ENCODE assay signal across 14 cellular contexts in the genomic region with DNA sequence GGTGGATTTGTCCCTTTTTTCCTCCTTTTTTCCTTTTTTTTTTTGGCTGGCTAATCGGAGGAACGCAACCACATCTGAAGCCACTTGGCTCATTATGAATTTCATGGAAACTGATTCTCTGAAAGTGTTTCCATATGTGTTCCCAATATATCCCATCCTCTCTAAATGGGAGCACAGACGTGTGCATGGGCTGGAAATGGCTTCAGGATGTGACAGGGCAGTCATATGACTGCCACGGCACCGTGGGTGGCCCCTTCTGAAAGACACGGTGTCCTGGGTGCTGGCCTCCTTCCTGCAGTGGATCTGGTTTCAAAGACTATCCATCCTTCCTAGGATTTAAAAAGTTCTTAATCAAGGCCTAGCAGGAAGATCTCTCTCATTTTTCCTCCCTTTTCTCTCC.
A peak's percentile ranks its signal among the peaks of the same experiment; 100 is the strongest.
DNase-seq lines count a peak whose midpoint lies in the region; ATAC-seq and TF ChIP-seq lines count a peak whose summit lies in the region.
"Had no signal": no experiment of that assay in that cellular context is flagged by ENCODE, and none has a peak within 500 bp of the region (broad histone marks: within the 10 kb centered on the region; RNA-seq: fewer than 3 reads in every experiment).

No MANE protein-coding gene starts in this region.

- no peak overlapping the region for H3K4me3 ChIP-seq in prostate gland
- H3K4me3 ChIP-seq: GM12878, lower lobe of right lung had no signal

- no peak overlapping the region for H3K4ac ChIP-seq in H9 (ENCODE audit: low read depth, low read length)

- H3K18ac ChIP-seq in H9 (ENCODE audit: insufficient read length, low read depth, low read length) = no peak overlapping the region

- H3K4me1 ChIP-seq in H9 (ENCODE audit: insufficient read depth, low read length) (peaks cover 2% of the 10 kb centered on the region), prostate gland (replicated peaks) (peaks cover 20% of the 10 kb centered on the region)
- H3K4me1 ChIP-seq: lower lobe of right lung had no signal

- H3K56ac ChIP-seq in H9 (ENCODE audit: insufficient read length, low read depth, low read length) = no peak overlapping the region

- H3K23me2 ChIP-seq in H9 (ENCODE audit: insufficient read length, low read depth, low read length, poor library complexity, severe bottlenecking) = no peaks in the 10 kb centered on the region

- H3K27me3 ChIP-seq in H9 (ENCODE audit: insufficient read depth, low read length) (no peaks in the 10 kb centered on the region), prostate gland (replicated peaks; ENCODE audit: insufficient read depth) (no peaks in the 10 kb centered on the region)

- intact Hi-C loops in prostate gland (cut with DNase I) = no loop called here

- no peak overlapping the region for H2BK15ac ChIP-seq in H9 (ENCODE audit: low read depth, low read length)

- no peak for TF ChIP-seq CTCF in H9 (conservative IDR thresholded peaks at IDR 0.05)
- TF ChIP-seq CTCF in prostate gland (IDR thresholded peaks at IDR 0.05) = no peak

- H2BK12ac ChIP-seq in H9 (ENCODE audit: insufficient read length, low read depth, low read length) = no peak overlapping the region

- H3K4me2 ChIP-seq in H9 (ENCODE audit: insufficient read depth, insufficient read length, low read length) = no peak overlapping the region
- H3K4me2 ChIP-seq: SK-N-SH had no signal

- H3K4me3 Mint-ChIP-seq in H9 = no peak overlapping the region; a peak in 1 of 5 replicates
- no peak overlapping the region for H3K4me3 Mint-ChIP-seq in activated naive CD8-positive, alpha-beta T cell treated with anti-CD3 and anti-CD28 coated beads for 36 hours
- H3K4me3 Mint-ChIP-seq: WTC11 had no signal

- peaks cover 9 to 16% of the 10 kb centered on the region in 2 experiments for H3K4me1 Mint-ChIP-seq in H9
- H3K4me1 Mint-ChIP-seq in activated naive CD8-positive, alpha-beta T cell treated with anti-CD3 and anti-CD28 coated beads for 36 hours = peaks cover 9% of the 10 kb centered on the region

- H3K23ac ChIP-seq in H9 (ENCODE audit: insufficient read length, low read depth, low read length) = no peak overlapping the region

- H3K14ac ChIP-seq in H9 (ENCODE audit: insufficient read depth, low read length) = no peak overlapping the region; the same call in 1 of the 2 replicates

- no peak overlapping the region for H3T11ph ChIP-seq in H9 (ENCODE audit: low read length)

- H3K27ac ChIP-seq in H9 (ENCODE audit: insufficient read length, low read depth, low read length) (no peak overlapping the region), prostate gland (peak overlapping the region; percentile 36 to 52)
- H3K27ac ChIP-seq: lower lobe of right lung had no signal

- no peak for ATAC-seq in HG02870 (IDR thresholded peaks at IDR 0.05; ENCODE audit: unreplicated experiment)
- ATAC-seq: GM12878, lower lobe of right lung, WTC11 had no signal

- no peak overlapping the region for H2AFZ ChIP-seq in H9 (ENCODE audit: low read length)

- no peak overlapping the region for H2BK20ac ChIP-seq in H9 (ENCODE audit: low read depth, low read length, poor library complexity, severe bottlenecking)

- H3K9me3 Mint-ChIP-seq in H9 = no peaks in the 10 kb centered on the region
- H3K9me3 Mint-ChIP-seq in activated naive CD8-positive, alpha-beta T cell treated with anti-CD3 and anti-CD28 coated beads for 36 hours = no peaks in the 10 kb centered on the region
- H3K9me3 Mint-ChIP-seq: WTC11 had no signal

- DNase-seq in AG08395 (ENCODE audit: low spot score) (peak; percentile 58), H9 (no peak), fibroblast of gingiva (ENCODE audit: low read depth) (peak; percentile 90), prostate gland (ENCODE audit: low spot score) (no peak), retina (no peak), NCI-H2081 treated with DMSO at 0.1 percent for 48 hours (lab: John Stamatoyannopoulos, UW) (no peak)
- DNase-seq in activated naive CD8-positive, alpha-beta T cell treated with anti-CD3 and anti-CD28 coated beads for 36 hours = no peak
- DNase-seq: DMS79, lower lobe of right lung, NCI-H2171, SK-N-SH had no signal

- H3K27me3 Mint-ChIP-seq in H9 (ENCODE audit: low read depth) = peaks cover 7% of the 10 kb centered on the region
- H3K27me3 Mint-ChIP-seq in activated naive CD8-positive, alpha-beta T cell treated with anti-CD3 and anti-CD28 coated beads for 36 hours = no peaks in the 10 kb centered on the region

- H4K8ac ChIP-seq in H9 (replicated peaks; ENCODE audit: insufficient read length, low read depth, low read length) = no peak overlapping the region

- no peaks in the 10 kb centered on the region for H4K20me1 ChIP-seq in H9 (ENCODE audit: control insufficient read depth, insufficient read depth, insufficient read length)

- H3K79me1 ChIP-seq in H9 (ENCODE audit: insufficient read depth, low read depth, low read length, poor library complexity, severe bottlenecking) = no peaks in the 10 kb centered on the region

- H3K9me3 ChIP-seq in H9 (ENCODE audit: control insufficient read depth, low read depth, low read length) (no peaks in the 10 kb centered on the region), prostate gland (no peaks in the 10 kb centered on the region)
- H3K9me3 ChIP-seq: lower lobe of right lung, SK-N-SH had no signal

- no peaks in the 10 kb centered on the region for H3K36me3 ChIP-seq in prostate gland
- H3K36me3 ChIP-seq: lower lobe of right lung had no signal

- H2BK120ac ChIP-seq in H9 (ENCODE audit: low read depth, low read length, poor library complexity, severe bottlenecking) = no peak overlapping the region

- H3K9ac ChIP-seq in H9 (ENCODE audit: extremely low read depth, insufficient read length, low read length) = no peak overlapping the region
- H3K9ac ChIP-seq: SK-N-SH had no signal

- peak overlapping the region in 2 of 3 experiments; percentile 8 to 30; a peak in 2 of 7 replicates for H3K27ac Mint-ChIP-seq in H9
- no peak overlapping the region for H3K27ac Mint-ChIP-seq in activated naive CD8-positive, alpha-beta T cell treated with anti-CD3 and anti-CD28 coated beads for 36 hours
- H3K27ac Mint-ChIP-seq: WTC11 had no signal

- H2AK5ac ChIP-seq in H9 (ENCODE audit: insufficient read length, low read length) = no peak overlapping the region

- no CpG with 5 or more reads among the region's 6 CpGs for WGBS in H9 (ENCODE audit: extremely low coverage, insufficient read length, low lambda C conversion rate)
- WGBS in prostate gland = 59% methylated on average over 6 of the region's 6 CpGs

- no peak overlapping the region for H4K91ac ChIP-seq in H9 (ENCODE audit: insufficient read length, low read depth, low read length)

- H2BK5ac ChIP-seq in H9 (ENCODE audit: insufficient read length, low read length) = no peak overlapping the region

- H4K5ac ChIP-seq in H9 (ENCODE audit: insufficient read length, low read depth, low read length) = no peak overlapping the region

- no peaks in the 10 kb centered on the region for H3K36me3 Mint-ChIP-seq in H9 (ENCODE audit: insufficient read depth in 1 of 3, low read depth in 3 of 3)
- peaks cover 14% of the 10 kb centered on the region for H3K36me3 Mint-ChIP-seq in activated naive CD8-positive, alpha-beta T cell treated with anti-CD3 and anti-CD28 coated beads for 36 hours
- H3K36me3 Mint-ChIP-seq: WTC11 had no signal

- TF ChIP-seq POLR2A in prostate gland (IDR thresholded peaks at IDR 0.05) = no peak

- no peaks in the 10 kb centered on the region; the same call in 1 of the 2 replicates for H3K79me2 ChIP-seq in H9 (ENCODE audit: insufficient read depth, low read length)

Comparison
In these comparisons a context has a peak if more than half of its experiments do, and no peak if none do; other contexts are left out.
1. DNase-seq: peak in AG08395 (single experiment) and fibroblast of gingiva (single experiment); none in H9 (single experiment), prostate gland (single experiment), retina (single experiment), NCI-H2081 treated with DMSO at 0.1 percent for 48 hours (single experiment) and activated naive CD8-positive, alpha-beta T cell treated with anti-CD3 and anti-CD28 coated beads for 36 hours (single experiment).